ENCODE assay signal across 17 cellular contexts in genomic region chr9:90343360-90343759, GRCh38.
DNase-seq lines count a peak whose midpoint lies in the region; ATAC-seq, FAIRE-seq and TF ChIP-seq lines count a peak whose summit lies in the region.
"Had no signal": no experiment of that assay in that cellular context is flagged by ENCODE, and none has a peak within 500 bp of the region (broad histone marks: within the 10 kb centered on the region; RNA-seq: fewer than 3 reads in every experiment).

No MANE protein-coding gene starts in this region.

- peaks cover 0 to 4% (median 0%) of the 10 kb centered on the region in 4 experiments; a peak in 1 of 7 replicates for H3K4me1 ChIP-seq in H1 (replicated peaks in 1 of 4; ENCODE audit: control insufficient read depth in 3 of 4, insufficient read depth in 4 of 4, low read length in 3 of 4)
- peaks cover 14% of the 10 kb centered on the region for H3K4me1 ChIP-seq in neural progenitor cell
- H3K4me1 ChIP-seq: testis had no signal

- no peak overlapping the region for H3K4ac ChIP-seq in H1 (replicated peaks; ENCODE audit: insufficient read length, low read depth, low read length)

- H2AFZ ChIP-seq in H1 (ENCODE audit: low read length) (no peak overlapping the region), neural progenitor cell (replicated peaks) (no peak overlapping the region)

- CTCF ChIA-PET in H1 (lab: Charles Lee; ENCODE audit: partially characterized antibody): no interaction called here

- H3K4me2 ChIP-seq in H1 (ENCODE audit: insufficient read depth in 1 of 2, low read depth in 2 of 2, low read length in 2 of 2): no peak overlapping the region
- peak overlapping the region; percentile 53 for H3K4me2 ChIP-seq in neural progenitor cell

- no peak overlapping the region for H3K14ac ChIP-seq in H1 (ENCODE audit: insufficient read length)

- H3K36me3 ChIP-seq in H1 (ENCODE audit: control insufficient read depth in 2 of 4, insufficient read depth in 4 of 4, low read length in 3 of 4) (no peaks in the 10 kb centered on the region), neural progenitor cell (no peaks in the 10 kb centered on the region)

- no peak overlapping the region for H4K91ac ChIP-seq in H1 (replicated peaks; ENCODE audit: insufficient read length, low read length)

- H2BK15ac ChIP-seq in H1 (ENCODE audit: low read length): no peak overlapping the region

- H3K27ac ChIP-seq in H1 (ENCODE audit: low read depth, low read length) (no peak overlapping the region), neural progenitor cell (peak overlapping the region; percentile 43)
- H3K27ac ChIP-seq: skin epidermis, testis had no signal

- H3K23ac ChIP-seq in H1 (ENCODE audit: insufficient read length): no peak overlapping the region

- no peak overlapping the region for H4K5ac ChIP-seq in H1 (ENCODE audit: insufficient read length, low read depth, low read length)

- H3K9ac ChIP-seq in H1 (replicated peaks in 1 of 4; ENCODE audit: extremely low read depth in 1 of 4, low read depth in 3 of 4, low read length in 3 of 4): no peak overlapping the region
- H3K9ac ChIP-seq in neural progenitor cell: no peak overlapping the region

- no peak for ATAC-seq in activated naive CD8-positive, alpha-beta T cell treated with anti-CD3 and anti-CD28 coated beads, Interleukin-2, amount 50 U/mL, for 24 hours
- no peak for ATAC-seq in GM21825 (IDR thresholded peaks at IDR 0.05; ENCODE audit: unreplicated experiment)

- no peak overlapping the region for H3K56ac ChIP-seq in H1 (replicated peaks; ENCODE audit: insufficient read length, low read depth, low read length)

- H3K18ac ChIP-seq in H1 (ENCODE audit: extremely low read depth, low read length): no peak overlapping the region

- no peak overlapping the region for H3K4me3 Mint-ChIP-seq in neural progenitor cell
- no peak overlapping the region for H3K4me3 Mint-ChIP-seq in activated naive CD8-positive, alpha-beta T cell treated with anti-CD3 and anti-CD28 coated beads, Interleukin-2, amount 50 U/mL, for 24 hours
- H3K4me3 Mint-ChIP-seq: CD8-positive, alpha-beta memory T cell; HFFc6 had no signal

- H2BK120ac ChIP-seq in H1 (replicated peaks; ENCODE audit: low read depth, low read length): no peak overlapping the region

- POLR2A ChIA-PET in H1 (lab: Charles Lee; ENCODE audit: partially characterized antibody): no interaction called here

- peaks cover 3% of the 10 kb centered on the region for H3K27me3 Mint-ChIP-seq in neural progenitor cell (ENCODE audit: insufficient read depth, low read depth)
- H3K27me3 Mint-ChIP-seq in activated naive CD8-positive, alpha-beta T cell treated with anti-CD3 and anti-CD28 coated beads, Interleukin-2, amount 50 U/mL, for 24 hours: peaks cover 39% of the 10 kb centered on the region

- TF ChIP-seq RAD21 in H1 (IDR thresholded peaks at IDR 0.05 in 1 of 2, conservative IDR thresholded peaks at IDR 0.05 in 1 of 2; ENCODE audit: low read depth in 2 of 2, low read length in 2 of 2): no peak

- H3F3A ChIP-seq in neural progenitor cell (ENCODE audit: low read depth): peaks cover 6% of the 10 kb centered on the region

- no peaks in the 10 kb centered on the region for H3K36me3 Mint-ChIP-seq in neural progenitor cell
- H3K36me3 Mint-ChIP-seq in activated naive CD8-positive, alpha-beta T cell treated with anti-CD3 and anti-CD28 coated beads, Interleukin-2, amount 50 U/mL, for 24 hours (ENCODE audit: low read depth): no peaks in the 10 kb centered on the region
- H3K36me3 Mint-ChIP-seq: CD8-positive, alpha-beta memory T cell had no signal

- DNase-seq in H54 (ENCODE audit: insufficient read length, low spot score) (no peak), NCI-H748 treated with DMSO at 0.1 percent for 48 hours (lab: John Stamatoyannopoulos, UW) (peak; percentile 83), H1 (ENCODE audit: low read depth in 1 of 2, low spot score in 2 of 2) (no peak), neural progenitor cell (ENCODE audit: low spot score) (peak; percentile 87), NCI-H524 treated with DMSO at 0.1 percent for 48 hours (lab: John Stamatoyannopoulos, UW) (no peak), COLO668 (lab: John Stamatoyannopoulos, UW; ENCODE audit: unreplicated experiment) (no peak)
- DNase-seq in activated naive CD8-positive, alpha-beta T cell treated with anti-CD3 and anti-CD28 coated beads, Interleukin-2, amount 50 U/mL, for 24 hours: no peak
- DNase-seq: activated CD8-positive, alpha-beta memory T cell treated with anti-CD3 and anti-CD28 coated beads for 24 hours; activated gamma-delta T cell; CD8-positive, alpha-beta memory T cell; HFFc6; MV-4-11; NK-92 treated with Interleukin-12 subunit alpha and Interleukin-12 subunit beta, amount 100 ng/mL, for 24 hours; testis had no signal

- no peaks in the 10 kb centered on the region; the same call in 1 of the 2 replicates for H3K23me2 ChIP-seq in H1 (ENCODE audit: low read depth, low read length)

- TF ChIP-seq CTCF in H1 (IDR thresholded peaks at IDR 0.05; ENCODE audit: control extremely low read depth in 1 of 3, insufficient read depth in 1 of 3, low read depth in 1 of 3, low read length in 3 of 3) (no peak), neural progenitor cell (IDR thresholded peaks at IDR 0.05) (no peak)

- H2AK5ac ChIP-seq in H1 (ENCODE audit: low read depth, low read length): no peak overlapping the region

- H3K27ac Mint-ChIP-seq in neural progenitor cell: peak overlapping the region; percentile 27
- no peak overlapping the region for H3K27ac Mint-ChIP-seq in activated naive CD8-positive, alpha-beta T cell treated with anti-CD3 and anti-CD28 coated beads, Interleukin-2, amount 50 U/mL, for 24 hours
- H3K27ac Mint-ChIP-seq: HFFc6 had no signal

- TF ChIP-seq EP300 in H1 (IDR thresholded peaks at IDR 0.05; ENCODE audit: borderline replicate concordance in 1 of 2, low read depth in 2 of 2, low read length in 2 of 2): no peak

- H2BK12ac ChIP-seq in H1 (ENCODE audit: low read depth, low read length): no peak overlapping the region

- TF ChIP-seq POLR2A in H54 (IDR thresholded peaks at IDR 0.05; ENCODE audit: low read depth, low read length) (no peak), H1 (IDR thresholded peaks at IDR 0.05; ENCODE audit: control extremely low read depth in 1 of 2, low read depth in 2 of 2, low read length in 2 of 2) (no peak)

- H2BK5ac ChIP-seq in H1 (ENCODE audit: low read depth, low read length): no peak overlapping the region

- H3K4me3 ChIP-seq in H1 (ENCODE audit: extremely low read depth in 1 of 4, insufficient read depth in 2 of 4, low read depth in 3 of 4, low read length in 4 of 4) (no peak overlapping the region), neural progenitor cell (no peak overlapping the region)
- H3K4me3 ChIP-seq: lung, skin epidermis, testis had no signal

- FAIRE-seq in H54 (lab: Jason Lieb, UNC) (peak; percentile 86), H1 (lab: Jason Lieb, UNC) (peak; percentile 24)

- no peak overlapping the region for H4K8ac ChIP-seq in H1 (ENCODE audit: extremely low read depth, insufficient read depth, low read length)

- H3K27me3 ChIP-seq in H1 (replicated peaks in 1 of 4; ENCODE audit: control insufficient read depth in 3 of 4, extremely low read depth in 1 of 4, insufficient read depth in 3 of 4, low read length in 3 of 4): no peaks in the 10 kb centered on the region
- H3K27me3 ChIP-seq in neural progenitor cell: no peaks in the 10 kb centered on the region
- H3K27me3 ChIP-seq: testis had no signal

- no peak overlapping the region for H2BK20ac ChIP-seq in H1 (ENCODE audit: low read length)

- H3K9me3 ChIP-seq in H1 (ENCODE audit: insufficient read depth in 2 of 2, low read depth in 1 of 2, low read length in 1 of 2) (no peaks in the 10 kb centered on the region), neural progenitor cell (ENCODE audit: low read depth) (no peaks in the 10 kb centered on the region)
- H3K9me3 ChIP-seq: testis had no signal

- H3K4me1 Mint-ChIP-seq in neural progenitor cell: peaks cover 14% of the 10 kb centered on the region
- H3K4me1 Mint-ChIP-seq in activated naive CD8-positive, alpha-beta T cell treated with anti-CD3 and anti-CD28 coated beads, Interleukin-2, amount 50 U/mL, for 24 hours: no peaks in the 10 kb centered on the region
- H3K4me1 Mint-ChIP-seq: CD8-positive, alpha-beta memory T cell had no signal

- no peaks in the 10 kb centered on the region for H3K79me2 ChIP-seq in H1 (ENCODE audit: control insufficient read depth in 1 of 2, insufficient read depth in 2 of 2, low read length in 2 of 2)
- no peaks in the 10 kb centered on the region for H3K79me2 ChIP-seq in neural progenitor cell (ENCODE audit: low read depth)

- no peaks in the 10 kb centered on the region for H3K9me3 Mint-ChIP-seq in neural progenitor cell
- no peaks in the 10 kb centered on the region for H3K9me3 Mint-ChIP-seq in activated naive CD8-positive, alpha-beta T cell treated with anti-CD3 and anti-CD28 coated beads, Interleukin-2, amount 50 U/mL, for 24 hours

- no peaks in the 10 kb centered on the region for H3K79me1 ChIP-seq in H1 (ENCODE audit: low read depth, low read length)

- 94% methylated on average over 3 of the region's 3 CpGs; no CpG with 5 or more reads in 1 of the 2 experiments for WGBS in H1 (ENCODE audit: extremely low coverage in 1 of 2, insufficient coverage in 1 of 2, insufficient read length in 1 of 2, insufficient replicate concordance in 2 of 2, low coverage in 1 of 2, low lambda C conversion rate in 2 of 2, missing lambda C conversion rate in 1 of 2), 2 experiments

- H4K20me1 ChIP-seq in H1 (replicated peaks in 1 of 2; ENCODE audit: control insufficient read depth in 1 of 2, insufficient read depth in 2 of 2, low read length in 2 of 2): no peaks in the 10 kb centered on the region
- no peaks in the 10 kb centered on the region for H4K20me1 ChIP-seq in neural progenitor cell (ENCODE audit: low read depth)

TF ChIP-seq in H1, 55 proteins besides CTCF, POLR2A, EP300 and RAD21:
- TF ChIP-seq CHD1 (IDR thresholded peaks at IDR 0.05; ENCODE audit: low read depth, low read length) (no peak), RFX5 (IDR thresholded peaks at IDR 0.05; ENCODE audit: borderline replicate concordance, low read depth, low read length) (no peak), RNF2 (IDR thresholded peaks at IDR 0.05; ENCODE audit: borderline replicate concordance, low read depth, low read length, missing control alignments, poor library complexity, severe bottlenecking) (no peak), PHF8 (conservative IDR thresholded peaks at IDR 0.05; ENCODE audit: low read depth, low read length) (no peak), SIRT6 (IDR thresholded peaks at IDR 0.05; ENCODE audit: low read length) (no peak), JUN (IDR thresholded peaks at IDR 0.05; ENCODE audit: low read depth, low read length) (no peak), SRF (IDR thresholded peaks at IDR 0.05; ENCODE audit: low read depth, low read length) (no peak), RBBP5 (IDR thresholded peaks at IDR 0.05; ENCODE audit: borderline replicate concordance, low read depth, low read length) (no peak), SP1 (IDR thresholded peaks at IDR 0.05; ENCODE audit: low read depth, low read length) (no peak)

Comparison
In these comparisons a context has a peak if more than half of its experiments do, and no peak if none do; other contexts are left out.
1. DNase-seq: peak in NCI-H748 treated with DMSO at 0.1 percent for 48 hours (single experiment) and neural progenitor cell (single experiment); none in H54 (single experiment), H1 (0 of 2), NCI-H524 treated with DMSO at 0.1 percent for 48 hours (single experiment), activated naive CD8-positive, alpha-beta T cell treated with anti-CD3 and anti-CD28 coated beads, Interleukin-2, amount 50 U/mL, for 24 hours (single experiment) and COLO668 (single experiment).